18 cellular contexts compared by ENCODE assay signal in genomic region chr5:167530548-167530947, GRCh38.
"Had no signal": no experiment of that assay in that cellular context is flagged by ENCODE, and none has a peak within 500 bp of the region (broad histone marks: within the 10 kb centered on the region; RNA-seq: fewer than 3 reads in every experiment).

No MANE protein-coding gene starts in this region.

- H3K4me3 Mint-ChIP-seq: activated CD4-positive, alpha-beta memory T cell treated with anti-CD3 and anti-CD28 coated beads for 36 hours; activated naive CD8-positive, alpha-beta T cell; immature natural killer cell; stimulated activated naive CD8-positive, alpha-beta T cell treated with anti-CD3 and anti-CD28 coated beads, Interleukin-15, Interleukin-2, amounts not matched to agents 100 ng/mL and 50 ng/mL, for 24 hours had no signal

- H3K27me3 ChIP-seq: gastrocnemius medialis, neutrophil, suprapubic skin, transverse colon had no signal

- DNase-seq: activated CD4-positive, alpha-beta memory T cell treated with anti-CD3 and anti-CD28 coated beads for 36 hours; activated CD4-positive, alpha-beta T cell treated with anti-CD3 and anti-CD28 coated beads for 4 hours; activated T-cell treated with anti-CD3 and anti-CD28 coated beads for 4 hours; effector CD4-positive, alpha-beta T cell; gastrocnemius medialis; heart left ventricle; immature natural killer cell; kidney glomerular epithelial cell; left ventricle myocardium superior; stimulated activated CD4-positive, alpha-beta T cell treated with anti-CD3 and anti-CD28 coated beads, Interleukin-15, amount 100 ng/mL, for 24 hours; stimulated activated CD4-positive, alpha-beta T cell treated with anti-CD3 and anti-CD28 coated beads, Interleukin-2, amount 100 ng/mL, for 48 hours; transverse colon had no signal

- H3K27ac ChIP-seq: gastrocnemius medialis, heart left ventricle, neutrophil, skin epidermis, suprapubic skin, transverse colon had no signal

- H3K27ac Mint-ChIP-seq: activated CD4-positive, alpha-beta memory T cell treated with anti-CD3 and anti-CD28 coated beads for 36 hours; activated naive CD8-positive, alpha-beta T cell; immature natural killer cell; stimulated activated naive CD8-positive, alpha-beta T cell treated with anti-CD3 and anti-CD28 coated beads, Interleukin-15, Interleukin-2, amounts not matched to agents 100 ng/mL and 50 ng/mL, for 24 hours had no signal

- H3K9me3 Mint-ChIP-seq: activated CD4-positive, alpha-beta memory T cell treated with anti-CD3 and anti-CD28 coated beads for 36 hours had no signal

- H3K4me1 Mint-ChIP-seq: immature natural killer cell had no signal

- H3K4me1 ChIP-seq: gastrocnemius medialis, heart left ventricle, suprapubic skin, transverse colon had no signal

- H3K9me3 ChIP-seq: gastrocnemius medialis, heart left ventricle, neutrophil, suprapubic skin, transverse colon had no signal

- H3K36me3 Mint-ChIP-seq: activated CD4-positive, alpha-beta memory T cell treated with anti-CD3 and anti-CD28 coated beads for 36 hours; activated naive CD8-positive, alpha-beta T cell; immature natural killer cell had no signal

- H3K4me3 ChIP-seq: gastrocnemius medialis, heart left ventricle, skin epidermis, suprapubic skin, transverse colon had no signal

- H3K27me3 Mint-ChIP-seq: activated CD4-positive, alpha-beta memory T cell treated with anti-CD3 and anti-CD28 coated beads for 36 hours; activated naive CD8-positive, alpha-beta T cell; stimulated activated naive CD8-positive, alpha-beta T cell treated with anti-CD3 and anti-CD28 coated beads, Interleukin-15, Interleukin-2, amounts not matched to agents 100 ng/mL and 50 ng/mL, for 24 hours had no signal

- ATAC-seq: gastrocnemius medialis, heart left ventricle, left ventricle myocardium superior had no signal

- H3K36me3 ChIP-seq: gastrocnemius medialis, heart left ventricle, neutrophil, suprapubic skin, transverse colon had no signal

- FAIRE-seq: TTC549 had no signal
